In genomic region chr1:92623187-92623778, GRCh38 we compare ENCODE assay signal across 8 cellular contexts.
A peak's percentile ranks its signal among the peaks of the same experiment; 100 is the strongest.
DNase-seq lines count a peak whose midpoint lies in the region; ATAC-seq, FAIRE-seq and TF ChIP-seq lines count a peak whose summit lies in the region.

No MANE protein-coding gene starts in this region.

- H3K9me3 ChIP-seq in CD4-positive, CD25-positive, alpha-beta regulatory T cell (ENCODE audit: control insufficient read depth in 2 of 2, low read length in 2 of 2): no peaks in the 10 kb centered on the region

- no peaks in the 10 kb centered on the region for H3K4me1 Mint-ChIP-seq in CD4-positive, CD25-positive, alpha-beta regulatory T cell

- H3K27ac ChIP-seq in CD4-positive, CD25-positive, alpha-beta regulatory T cell (ENCODE audit: insufficient read depth, low read length, poor library complexity, severe bottlenecking): no peak overlapping the region

- H3K4me1 ChIP-seq in CD4-positive, CD25-positive, alpha-beta regulatory T cell (ENCODE audit: control insufficient read depth, insufficient read depth, low read length, poor library complexity, severe bottlenecking): no peaks in the 10 kb centered on the region

- H3K27ac Mint-ChIP-seq in CD4-positive, CD25-positive, alpha-beta regulatory T cell: no peak overlapping the region

- no peaks in the 10 kb centered on the region for H3K27me3 ChIP-seq in CD4-positive, CD25-positive, alpha-beta regulatory T cell (ENCODE audit: control insufficient read depth, insufficient read depth, low read length)

- peaks cover 0 to 3% (median 0%) of the 10 kb centered on the region in 7 donors for H3K9me3 Mint-ChIP-seq in CD4-positive, CD25-positive, alpha-beta regulatory T cell

- H3K4me3 Mint-ChIP-seq in CD4-positive, CD25-positive, alpha-beta regulatory T cell: no peak overlapping the region

- no peaks in the 10 kb centered on the region for H3K36me3 Mint-ChIP-seq in CD4-positive, CD25-positive, alpha-beta regulatory T cell

- ATAC-seq in CD4-positive, CD25-positive, alpha-beta regulatory T cell (ENCODE audit: low read depth in 2 of 2): peak in 1 of 2 donors; percentile 50
- ATAC-seq in GM21390 (IDR thresholded peaks at IDR 0.05; ENCODE audit: unreplicated experiment) (peak; percentile 63), SK-N-SH treated with all-trans-retinoic acid at 6 μM for 48 hours (peak; percentile 78), GM18867 (IDR thresholded peaks at IDR 0.05; ENCODE audit: unreplicated experiment) (no peak), GM19328 (IDR thresholded peaks at IDR 0.05; ENCODE audit: unreplicated experiment) (no peak)

- no peak overlapping the region for H3K4me3 ChIP-seq in CD4-positive, CD25-positive, alpha-beta regulatory T cell (ENCODE audit: low read depth, low read length)

- FAIRE-seq in islet of Langerhans (lab: Jason Lieb, UNC): peak; percentile 92

- H3K36me3 ChIP-seq in CD4-positive, CD25-positive, alpha-beta regulatory T cell (ENCODE audit: control insufficient read depth, insufficient read depth, low read length): no peaks in the 10 kb centered on the region

- peak in 2 of 3 donors; percentile 39 to 50 for DNase-seq in CD4-positive, CD25-positive, alpha-beta regulatory T cell
- DNase-seq in SIG-M5 (lab: John Stamatoyannopoulos, UW): no peak
- no peak for DNase-seq in activated CD4-positive, alpha-beta T cell treated with anti-CD3 and anti-CD28 coated beads, Interleukin-2, amount 50 U/mL, for 1 hour

- H3K27me3 Mint-ChIP-seq in CD4-positive, CD25-positive, alpha-beta regulatory T cell: no peaks in the 10 kb centered on the region

TF ChIP-seq in SK-N-SH treated with all-trans-retinoic acid at 6 μM for 48 hours, 23 proteins besides CTCF, POLR2A, EP300 and RAD21:
- no peak for TF ChIP-seq CSDC2 (CRISPR knock-in tag; IDR thresholded peaks at IDR 0.05)
- no peak for TF ChIP-seq ZNF565 (CRISPR knock-in tag; conservative IDR thresholded peaks at IDR 0.05; ENCODE audit: low read depth)
- TF ChIP-seq TSHZ2 (CRISPR knock-in tag; IDR thresholded peaks at IDR 0.05): no peak
- TF ChIP-seq PPARA (CRISPR knock-in tag; IDR thresholded peaks at IDR 0.05; ENCODE audit: borderline replicate concordance): no peak
- TF ChIP-seq CSRNP3 (CRISPR knock-in tag; IDR thresholded peaks at IDR 0.05): no peak
- TF ChIP-seq ARNTL (CRISPR knock-in tag; IDR thresholded peaks at IDR 0.05; ENCODE audit: borderline replicate concordance, low read depth): no peak
- TF ChIP-seq RARB (CRISPR knock-in tag; IDR thresholded peaks at IDR 0.05): no peak
- no peak for TF ChIP-seq POU6F1 (CRISPR knock-in tag; IDR thresholded peaks at IDR 0.05; ENCODE audit: borderline replicate concordance, low read depth)

Comparison
In these comparisons a context has a peak if more than half of its experiments do, and no peak if none do; other contexts are left out.
1. ATAC-seq: peak in GM21390 (single experiment) and SK-N-SH treated with all-trans-retinoic acid at 6 μM for 48 hours (single experiment); none in GM18867 (single experiment) and GM19328 (single experiment).
2. DNase-seq: peak in CD4-positive, CD25-positive, alpha-beta regulatory T cell (2 of 3); none in SIG-M5 (single experiment) and activated CD4-positive, alpha-beta T cell treated with anti-CD3 and anti-CD28 coated beads, Interleukin-2, amount 50 U/mL, for 1 hour (single experiment).